In the genomic region with DNA sequence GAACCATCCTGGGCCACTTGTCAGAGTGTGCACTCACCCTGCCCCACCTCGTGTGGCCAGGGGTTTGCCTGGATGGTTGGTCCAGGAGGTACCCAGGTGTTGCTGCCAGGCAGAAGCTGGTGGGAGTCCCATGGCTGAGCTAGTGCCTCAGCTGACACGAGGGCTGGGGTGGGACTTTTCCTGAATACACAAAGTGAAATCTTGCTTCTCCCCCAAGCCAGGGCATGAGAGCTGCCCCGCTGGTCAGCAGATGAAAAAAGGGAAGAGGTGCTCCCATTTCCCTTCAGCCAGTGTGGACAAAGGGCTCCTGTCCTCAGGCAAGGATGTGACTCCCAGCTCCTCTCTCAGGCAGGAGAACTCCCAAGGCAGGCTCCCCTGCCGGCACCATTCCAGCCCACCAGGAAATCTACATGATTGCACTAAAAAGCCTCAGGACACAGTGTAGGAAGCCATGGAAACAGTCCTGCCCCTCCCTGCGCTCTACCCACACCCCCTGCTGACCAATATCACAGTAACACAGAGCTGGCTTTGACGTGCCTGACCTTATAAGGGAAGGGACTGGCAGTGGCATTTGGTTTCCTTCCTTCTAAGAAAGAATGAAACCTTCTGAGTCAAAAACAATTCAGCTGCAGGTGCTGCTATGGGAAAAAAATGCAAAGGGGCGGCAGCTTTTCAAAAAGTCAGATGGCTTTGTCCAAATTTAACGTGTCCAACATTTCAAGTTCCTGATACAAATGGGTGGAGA, we compare ENCODE assay signal across 8 cellular contexts. TPM values are rescaled to one million over a fixed set of nuclear protein-coding genes. Genes with fewer than 3 reads are reported as not detected.
DNase-seq lines count a peak whose midpoint lies in the region; ATAC-seq and TF ChIP-seq lines count a peak whose summit lies in the region.

No MANE protein-coding gene starts in this region.

- peak overlapping the region; percentile 16 to 90 (median 71) for H3K27ac Mint-ChIP-seq in naive thymus-derived CD4-positive, alpha-beta T cell

- peaks cover 0 to 4% (median 0%) of the 10 kb centered on the region in 5 donors for H3K36me3 Mint-ChIP-seq in naive thymus-derived CD4-positive, alpha-beta T cell

- DNase-seq in H4 (ENCODE audit: low spot score) (peak; percentile 97), LHCN-M2 (ENCODE audit: low read depth) (peak; percentile 73), epithelial cell of proximal tubule (ENCODE audit: low read depth) (no peak), testis (peak; percentile 88), 8988T (no peak)
- peak; percentile 13 to 16 for DNase-seq in activated CD8-positive, alpha-beta memory T cell treated with anti-CD3 and anti-CD28 coated beads for 4 hours (ENCODE audit: low read depth in 2 of 2)
- DNase-seq in naive thymus-derived CD4-positive, alpha-beta T cell = peak in 7 of 9 donors; percentile 11 to 63 (median 29)

- peak overlapping the region; percentile 35 for H3K27ac ChIP-seq in naive thymus-derived CD4-positive, alpha-beta T cell (ENCODE audit: low read depth, low read length)
- H3K27ac ChIP-seq in testis = peak overlapping the region; percentile 8 to 74

- CTCF ChIA-PET in naive thymus-derived CD4-positive, alpha-beta T cell (lab: Charles Lee) = interaction anchor here (0.8 to 10.8 kb wide), 3 partner anchors 8 to 471 kb away, joined by 3 to 113 read pairs (median 4); no protein-coding TSS in a partner anchor

- ATAC-seq in GM18498 (IDR thresholded peaks at IDR 0.05; ENCODE audit: unreplicated experiment) = peak; percentile 99
- peak; percentile 92 for ATAC-seq in naive thymus-derived CD4-positive, alpha-beta T cell

- POLR2A ChIA-PET in naive thymus-derived CD4-positive, alpha-beta T cell (lab: Charles Lee) = interaction anchor here (1.0 kb wide), 1 partner anchor 83 kb away, joined by 3 read pairs; no protein-coding TSS in a partner anchor

- H3K4me1 Mint-ChIP-seq in naive thymus-derived CD4-positive, alpha-beta T cell = peaks cover 27 to 55% (median 39%) of the 10 kb centered on the region in 7 donors

- TF ChIP-seq POLR2A in testis (IDR thresholded peaks at IDR 0.05) = no peak

- H3K27me3 ChIP-seq in naive thymus-derived CD4-positive, alpha-beta T cell (ENCODE audit: control insufficient read depth in 2 of 2, insufficient read depth in 2 of 2, low read length in 2 of 2) = no peaks in the 10 kb centered on the region
- H3K27me3 ChIP-seq in testis = no peaks in the 10 kb centered on the region

- H3K27me3 Mint-ChIP-seq in naive thymus-derived CD4-positive, alpha-beta T cell = no peaks in the 10 kb centered on the region

- H3K4me3 Mint-ChIP-seq in naive thymus-derived CD4-positive, alpha-beta T cell = peak overlapping the region; percentile 50 to 70 (median 66)

- no peaks in the 10 kb centered on the region for H3K9me3 ChIP-seq in naive thymus-derived CD4-positive, alpha-beta T cell (ENCODE audit: control insufficient read depth in 2 of 3, low read length in 3 of 3)
- H3K9me3 ChIP-seq in testis = no peaks in the 10 kb centered on the region

- intact Hi-C loops in naive thymus-derived CD4-positive, alpha-beta T cell (cut with micrococcal nuclease) = no loop called here
- intact Hi-C loops in testis (cut with DNase I; ENCODE audit: low total_unique reads) = no loop called here

- H3K9me3 Mint-ChIP-seq in naive thymus-derived CD4-positive, alpha-beta T cell = no peaks in the 10 kb centered on the region

- TF ChIP-seq CTCF in epithelial cell of proximal tubule (conservative IDR thresholded peaks at IDR 0.05; ENCODE audit: low read depth, low read length) (peak; percentile 6), testis (IDR thresholded peaks at IDR 0.05) (peak in 2 of 3 experiments; percentile 12 to 22)

- no peaks in the 10 kb centered on the region for H3K36me3 ChIP-seq in naive thymus-derived CD4-positive, alpha-beta T cell (ENCODE audit: control insufficient read depth in 2 of 3, insufficient read depth in 3 of 3, low read length in 3 of 3)
- H3K36me3 ChIP-seq in testis (ENCODE audit: low read depth, missing control alignments) = no peaks in the 10 kb centered on the region

- no peak overlapping the region for H3K4me3 ChIP-seq in epithelial cell of proximal tubule (ENCODE audit: low read depth, low read length)
- no peak overlapping the region for H3K4me3 ChIP-seq in naive thymus-derived CD4-positive, alpha-beta T cell (ENCODE audit: low read length)
- no peak overlapping the region for H3K4me3 ChIP-seq in testis

- H3K4me1 ChIP-seq in naive thymus-derived CD4-positive, alpha-beta T cell (ENCODE audit: control insufficient read depth in 2 of 2, insufficient read depth in 2 of 2, low read length in 2 of 2) = peaks cover 16 to 34% of the 10 kb centered on the region in 2 donors
- peaks cover 21% of the 10 kb centered on the region for H3K4me1 ChIP-seq in testis

- 49 to 57% methylated on average over 6 to 8 of the region's 8 CpGs for WGBS in testis, 2 donors

RNA-seq across cellular contexts. Expression of a gene that starts 33.9 kb away (rescaled TPM):
- total RNA-seq in H4 (2014; rRNA removed; shearing (Covaris generic)) = 0.06 and 0.29 TPM in 2 replicates
- total RNA-seq in LHCN-M2 (2014; rRNA removed) = 0.26 and 2.0 TPM in 2 replicates
- 0.13 TPM for polyA plus RNA-seq in LHCN-M2 (2012)
- total RNA-seq in epithelial cell of proximal tubule = 16.9 and 22.3 TPM in 2 replicates
- total RNA-seq in naive thymus-derived CD4-positive, alpha-beta T cell = 1 to 10 TPM in 1 of 5 experiments, under 1 TPM in 4; 0.19 to 1.3 (median 0.40) TPM
- polyA plus RNA-seq in naive thymus-derived CD4-positive, alpha-beta T cell = under 1 TPM in 1 of 2 donors, not detected in 1; 0.22 TPM
- 10 to 100 TPM; 40.0 to 47.6 TPM for total RNA-seq in testis
- polyA plus RNA-seq in testis (ENCODE audit: insufficient read depth, low read depth, low replicate concordance) = 9.3 TPM

Comparison
In these comparisons a context has a peak if more than half of its experiments do, and no peak if none do; other contexts are left out.
1. DNase-seq: peak in H4 (single experiment), LHCN-M2 (single experiment), activated CD8-positive, alpha-beta memory T cell treated with anti-CD3 and anti-CD28 coated beads for 4 hours (2 of 2), naive thymus-derived CD4-positive, alpha-beta T cell (7 of 9) and testis (single experiment); none in epithelial cell of proximal tubule (single experiment) and 8988T (single experiment).